ENCODE assay signal across 8 cellular contexts in genomic region chr4:119627267-119628190, GRCh38. TPM values are rescaled to one million over a fixed set of nuclear protein-coding genes. Genes with fewer than 3 reads are reported as not detected.
DNase-seq lines count a peak whose midpoint lies in the region; ATAC-seq, FAIRE-seq and TF ChIP-seq lines count a peak whose summit lies in the region.

No MANE protein-coding gene starts in this region.

- H3K4me1 ChIP-seq in left ventricle myocardium inferior: peaks cover 28% of the 10 kb centered on the region
- H3K4me1 ChIP-seq in psoas muscle: peaks cover 10% of the 10 kb centered on the region

- H3K4me3 ChIP-seq in left ventricle myocardium inferior (peak overlapping the region; percentile 89), psoas muscle (peak overlapping the region; percentile 92)

- DNase-seq in D721Med (ENCODE audit: insufficient read length, low spot score) (peak; percentile 26), SW480 (ENCODE audit: low spot score) (peak; percentile 45), amniotic stem cell (lab: John Stamatoyannopoulos, UW) (peak; percentile 41), left ventricle myocardium inferior (peak; percentile 62), psoas muscle (peak; percentile 63 to 77)

- 0 to 1% (median 1%) methylated on average over 47 to 88 of the region's 88 CpGs for WGBS in psoas muscle, 3 donors

- peak; percentile 52 for TF ChIP-seq CTCF in D721Med (IDR thresholded peaks at IDR 0.05; ENCODE audit: insufficient read depth, missing control alignments)
- TF ChIP-seq CTCF in left ventricle myocardium inferior (IDR thresholded peaks at IDR 0.05; ENCODE audit: borderline replicate concordance): peak; percentile 69
- TF ChIP-seq CTCF in psoas muscle (IDR thresholded peaks at IDR 0.05): peak; percentile 80

- no peak for FAIRE-seq in D721Med (lab: Jason Lieb, UNC)

- H3K9me3 ChIP-seq in left ventricle myocardium inferior (replicated peaks) (no peaks in the 10 kb centered on the region), psoas muscle (no peaks in the 10 kb centered on the region)

- H3K27me3 ChIP-seq in left ventricle myocardium inferior (ENCODE audit: low read depth) (no peaks in the 10 kb centered on the region), psoas muscle (ENCODE audit: insufficient read depth in 3 of 3, low read length in 2 of 3) (no peaks in the 10 kb centered on the region)

- H3K27ac ChIP-seq in left ventricle myocardium inferior (replicated peaks) (peak overlapping the region; percentile 90), psoas muscle (peak overlapping the region; percentile 85)

- ATAC-seq in GM19468 (IDR thresholded peaks at IDR 0.05; ENCODE audit: extremely low read depth, unreplicated experiment) (peak; percentile 43), HG03571 (IDR thresholded peaks at IDR 0.05; ENCODE audit: unreplicated experiment) (peak; percentile 57), psoas muscle (peak; percentile 67 to 79 (median 72)), GM18870 (IDR thresholded peaks at IDR 0.05; ENCODE audit: unreplicated experiment) (no peak)

- H3K36me3 ChIP-seq in left ventricle myocardium inferior (no peaks in the 10 kb centered on the region), psoas muscle (ENCODE audit: insufficient read depth in 1 of 2, low read depth in 1 of 2) (no peaks in the 10 kb centered on the region)

- intact Hi-C loops in left ventricle myocardium inferior (cut with micrococcal nuclease): no loop called here
- intact Hi-C loops in psoas muscle (cut with DNase I): loop anchor here (2.0 to 10.0 kb wide), 7 partner anchors 67 to 423 kb away; no protein-coding TSS in a partner anchor

RNA-seq across cellular contexts. Expression of gene PDE5A, which starts 1.1 kb away (rescaled TPM):
- 8.2 TPM for total RNA-seq in left ventricle myocardium inferior
- total RNA-seq in psoas muscle: 10 to 100 TPM in 1 of 4 donors, 1 to 10 TPM in 3; 4.4 to 21.1 (median 7.4) TPM
- polyA plus RNA-seq in psoas muscle: 1 to 10 TPM in 2 of 3 donors, under 1 TPM in 1; 0.60 to 4.3 (median 1.0) TPM
